ENCODE assay signal across 8 cellular contexts in genomic region chr14:24441485-24441884, GRCh38. TPM values are rescaled to one million over a fixed set of nuclear protein-coding genes. Genes with fewer than 3 reads are reported as not detected.
A peak's percentile ranks its signal among the peaks of the same experiment; 100 is the strongest.
DNase-seq lines count a peak whose midpoint lies in the region; ATAC-seq and TF ChIP-seq lines count a peak whose summit lies in the region.

No MANE protein-coding gene starts in this region.

- H3K4me1 ChIP-seq in OCI-LY1 (ENCODE audit: insufficient read depth, low read length, severe bottlenecking) (peaks cover 39% of the 10 kb centered on the region), neuron (ENCODE audit: insufficient read depth, low read length) (peaks cover 12% of the 10 kb centered on the region)
- H3K4me1 ChIP-seq in effector memory CD4-positive, alpha-beta T cell (ENCODE audit: control insufficient read depth, insufficient read depth, low read length, poor library complexity, severe bottlenecking): peaks cover 16% of the 10 kb centered on the region

- POLR2A ChIA-PET in CD4-positive, alpha-beta T cell (lab: Charles Lee): interaction anchor here (0.6 to 4.9 kb wide), 11 partner anchors 11 to 1120 kb away, joined by 3 to 116 read pairs (median 5); partner anchors contain the start of genes ADCY4, CBLN3, CHMP4A and CIDEB

- no peaks in the 10 kb centered on the region for H3K9me2 ChIP-seq in OCI-LY1 (ENCODE audit: low read depth, low read length)

- peaks cover 63% of the 10 kb centered on the region for H3K4me1 Mint-ChIP-seq in CD4-positive, alpha-beta T cell (ENCODE audit: low read depth)

- H3K4me3 ChIP-seq in OCI-LY1 (ENCODE audit: low read depth, low read length, poor library complexity, severe bottlenecking): peak overlapping the region; percentile 78
- H3K4me3 ChIP-seq in effector memory CD4-positive, alpha-beta T cell (ENCODE audit: insufficient read depth, low read depth, low read length, poor library complexity, severe bottlenecking): peak overlapping the region; percentile 89
- peak overlapping the region; percentile 66 for H3K4me3 ChIP-seq in neuron (ENCODE audit: low read length)

- H3K9me3 Mint-ChIP-seq in CD4-positive, alpha-beta T cell: no peaks in the 10 kb centered on the region

- no peaks in the 10 kb centered on the region for H3K9me3 ChIP-seq in CD4-positive, alpha-beta T cell (ENCODE audit: control insufficient read depth, low read length)
- no peaks in the 10 kb centered on the region for H3K9me3 ChIP-seq in OCI-LY1 (ENCODE audit: low read length)
- H3K9me3 ChIP-seq in effector memory CD4-positive, alpha-beta T cell (ENCODE audit: control insufficient read depth, low read length): no peaks in the 10 kb centered on the region
- H3K9me3 ChIP-seq in neuron (ENCODE audit: low read length): no peaks in the 10 kb centered on the region

- 0 out of 2 replicates have a peak, but pooled peaks cover 6% of the 10 kb centered on the region for H3K79me2 ChIP-seq in OCI-LY1 (ENCODE audit: insufficient read depth, low read length)

- H3K27me3 ChIP-seq in CD4-positive, alpha-beta T cell (ENCODE audit: control insufficient read depth, insufficient read depth, low read length): no peaks in the 10 kb centered on the region
- H3K27me3 ChIP-seq in OCI-LY1 (ENCODE audit: insufficient read depth, low read length) (no peaks in the 10 kb centered on the region), neuron (ENCODE audit: insufficient read depth, low read length) (no peaks in the 10 kb centered on the region)
- no peaks in the 10 kb centered on the region for H3K27me3 ChIP-seq in effector memory CD4-positive, alpha-beta T cell (replicated peaks; ENCODE audit: control insufficient read depth, insufficient read depth, low read length, poor library complexity, severe bottlenecking)

- no peaks in the 10 kb centered on the region; the same call in 1 of the 2 replicates for H3F3A ChIP-seq in OCI-LY1 (ENCODE audit: insufficient read depth, low read length)

- H3K36me3 ChIP-seq in OCI-LY1 (ENCODE audit: insufficient read depth, low read length): peaks cover 55% of the 10 kb centered on the region
- H3K36me3 ChIP-seq in effector memory CD4-positive, alpha-beta T cell (ENCODE audit: control insufficient read depth, insufficient read depth, low read length): peaks cover 28% of the 10 kb centered on the region
- peaks cover 43% of the 10 kb centered on the region for H3K36me3 ChIP-seq in neuron (ENCODE audit: insufficient read depth, low read length)

- peaks cover 64% of the 10 kb centered on the region for H3K36me3 Mint-ChIP-seq in CD4-positive, alpha-beta T cell (ENCODE audit: low read depth)

- H3K27ac Mint-ChIP-seq in CD4-positive, alpha-beta T cell: peak overlapping the region; percentile 90

- peak overlapping the region; percentile 93 for H3K27ac ChIP-seq in CD4-positive, alpha-beta T cell (ENCODE audit: low read depth, low read length)
- peak overlapping the region; percentile 72 for H3K27ac ChIP-seq in OCI-LY1 (ENCODE audit: low read depth, low read length, poor library complexity, severe bottlenecking)
- H3K27ac ChIP-seq in effector memory CD4-positive, alpha-beta T cell (ENCODE audit: insufficient read depth, low read length, poor library complexity, severe bottlenecking): peak overlapping the region; percentile 96

- no peak for DNase-seq in CD4-positive, alpha-beta T cell
- DNase-seq in effector memory CD4-positive, alpha-beta T cell: no peak
- DNase-seq in HUDEP-2 (lab: John Stamatoyannopoulos, UW; ENCODE audit: unreplicated experiment in 76 of 76): no peak
- no peak for DNase-seq in stimulated activated CD4-positive, alpha-beta T cell treated with anti-CD3 and anti-CD28 coated beads, Interleukin-2, amount 100 ng/mL, for 24 hours

- H3K27me3 Mint-ChIP-seq in CD4-positive, alpha-beta T cell: no peaks in the 10 kb centered on the region

- CTCF ChIA-PET in CD4-positive, alpha-beta T cell (lab: Charles Lee): interaction anchor here (0.8 to 2.3 kb wide), 6 partner anchors 8 to 200 kb away, joined by 3 to 21 read pairs (median 5); partner anchors contain the start of genes CBLN3, KHNYN and TINF2

- H3K4me2 ChIP-seq in OCI-LY1 (ENCODE audit: low read length): peak overlapping the region; percentile 95

- TF ChIP-seq CTCF in CD4-positive, alpha-beta T cell (IDR thresholded peaks at IDR 0.05): no peak
- no peak for TF ChIP-seq CTCF in OCI-LY1 (IDR thresholded peaks at IDR 0.05; ENCODE audit: low read length)

- no peak for ATAC-seq in CD4-positive, alpha-beta T cell (ENCODE audit: poor library complexity)
- ATAC-seq in HG02852 (IDR thresholded peaks at IDR 0.05; ENCODE audit: unreplicated experiment): no peak
- no peak for ATAC-seq in HG02623 (IDR thresholded peaks at IDR 0.05; ENCODE audit: unreplicated experiment)

- H3K4me3 Mint-ChIP-seq in CD4-positive, alpha-beta T cell: peak overlapping the region; percentile 88

- intact Hi-C loops in CD4-positive, alpha-beta T cell (cut with DNase I, micrococcal nuclease): loop anchor here in 1 of 2 experiments (5.0 to 10.0 kb wide), 3 partner anchors 209 to 1137 kb away; partner anchors contain the start of genes AP1G2, BCL2L2, GMPR2 and NEDD8

- H3K9ac ChIP-seq in OCI-LY1 (ENCODE audit: low read length): peak overlapping the region; percentile 89

- H4K20me1 ChIP-seq in OCI-LY1 (ENCODE audit: insufficient read depth, low read length): no peaks in the 10 kb centered on the region

- H2AFZ ChIP-seq in OCI-LY1 (ENCODE audit: low read length): no peak overlapping the region
- H2AFZ ChIP-seq in neuron (ENCODE audit: low read depth, low read length): no peak overlapping the region

RNA-seq across cellular contexts. Expression of gene SDR39U1, which starts 1.1 kb away (rescaled TPM):
- 10 to 100 TPM; 71.7 to 74.7 TPM for total RNA-seq in CD4-positive, alpha-beta T cell

RNA-seq across cellular contexts. Expression of gene KHNYN, which starts 11.7 kb away (rescaled TPM):
- total RNA-seq in CD4-positive, alpha-beta T cell: 100 to 1,000 TPM; 170 to 173 TPM

RNA-seq across cellular contexts. Expression of gene CBLN3, which starts 12.0 kb away (rescaled TPM):
- 1 to 10 TPM; 1.6 to 1.7 TPM for total RNA-seq in CD4-positive, alpha-beta T cell

RNA-seq across cellular contexts. Expression of gene NYNRIN, which starts 42.7 kb away (rescaled TPM):
- total RNA-seq in CD4-positive, alpha-beta T cell: under 1 TPM; 0.08 to 0.25 TPM
